Comparison of ENCODE assay signal across 9 cellular contexts in the genomic region with DNA sequence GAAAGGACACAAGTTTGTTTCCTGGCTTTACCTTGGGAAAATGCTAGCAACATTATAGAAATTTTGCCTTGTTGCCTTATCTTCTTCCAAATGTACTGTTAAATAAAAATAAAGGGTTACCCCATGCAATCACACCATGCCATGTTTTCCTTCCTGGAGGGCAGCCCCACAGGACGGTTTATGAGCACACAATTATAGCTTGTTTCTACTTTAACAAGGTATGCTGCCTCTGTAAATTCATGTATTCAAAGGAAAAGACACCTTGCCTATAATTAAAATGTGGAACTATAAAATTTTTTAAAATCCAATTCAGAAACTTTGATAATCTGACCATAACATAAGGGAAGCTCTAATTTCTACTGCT.
DNase-seq lines count a peak whose midpoint lies in the region; ATAC-seq and TF ChIP-seq lines count a peak whose summit lies in the region.
"Had no signal": no experiment of that assay in that cellular context is flagged by ENCODE, and none has a peak within 500 bp of the region (broad histone marks: within the 10 kb centered on the region; RNA-seq: fewer than 3 reads in every experiment).

No MANE protein-coding gene starts in this region.

- intact Hi-C loops in CD4-positive, alpha-beta T cell (cut with DNase I, micrococcal nuclease): no loop called here
- intact Hi-C loops in breast epithelium (cut with DNase I; ENCODE audit: low total_unique reads): no loop called here
- intact Hi-C loops in ovary (cut with DNase I): no loop called here

- POLR2A ChIA-PET in CD4-positive, alpha-beta T cell (lab: Charles Lee): interaction anchor here (2.1 kb wide), 1 partner anchor 70 kb away, joined by 4 read pairs; the partner anchor contains the start of gene TP53BP2

- H3K27ac ChIP-seq in CD4-positive, alpha-beta T cell (ENCODE audit: low read depth, low read length): no peak overlapping the region
- H3K27ac ChIP-seq in breast epithelium (peak overlapping the region; percentile 57 to 65), ovary (peak overlapping the region in 1 of 2 donors; percentile 5)

- DNase-seq in CD4-positive, alpha-beta T cell: no peak
- peak; percentile 14 for DNase-seq in KBM-7
- no peak for DNase-seq in breast epithelium (ENCODE audit: low spot score in 2 of 2)
- no peak for DNase-seq in natural killer cell treated with Interleukin-12 subunit alpha and Interleukin-12 subunit beta and Interleukin-15 and Interleukin-18, amount 100 ng/mL, for 72 hours (ENCODE audit: low spot score)
- no peak for DNase-seq in ureter (ENCODE audit: low spot score)
- DNase-seq in ovary: no peak
- no peak for DNase-seq in islet precursor cell
- DNase-seq: DMS153, NCI-H2081 had no signal

- 55 to 93% (median 60%) methylated on average over 1 of the region's 1 CpG for WGBS in ovary, 3 donors

- no peak overlapping the region for H3K4me3 Mint-ChIP-seq in CD4-positive, alpha-beta T cell
- H3K4me3 Mint-ChIP-seq in natural killer cell treated with Interleukin-12 subunit alpha and Interleukin-12 subunit beta and Interleukin-15 and Interleukin-18, amount 100 ng/mL, for 72 hours: peak overlapping the region; percentile 56

- H3K27me3 Mint-ChIP-seq in CD4-positive, alpha-beta T cell: no peaks in the 10 kb centered on the region
- no peaks in the 10 kb centered on the region for H3K27me3 Mint-ChIP-seq in natural killer cell treated with Interleukin-12 subunit alpha and Interleukin-12 subunit beta and Interleukin-15 and Interleukin-18, amount 100 ng/mL, for 72 hours

- H3K27ac Mint-ChIP-seq in CD4-positive, alpha-beta T cell: peak overlapping the region; percentile 83
- peak overlapping the region; percentile 65 to 92 for H3K27ac Mint-ChIP-seq in natural killer cell treated with Interleukin-12 subunit alpha and Interleukin-12 subunit beta and Interleukin-15 and Interleukin-18, amount 100 ng/mL, for 72 hours

- peaks cover 92% of the 10 kb centered on the region for H3K36me3 Mint-ChIP-seq in CD4-positive, alpha-beta T cell (ENCODE audit: low read depth)
- peaks cover 29% of the 10 kb centered on the region for H3K36me3 Mint-ChIP-seq in natural killer cell treated with Interleukin-12 subunit alpha and Interleukin-12 subunit beta and Interleukin-15 and Interleukin-18, amount 100 ng/mL, for 72 hours

- CTCF ChIA-PET in CD4-positive, alpha-beta T cell (lab: Charles Lee): no interaction called here

- TF ChIP-seq CTCF in CD4-positive, alpha-beta T cell (IDR thresholded peaks at IDR 0.05): no peak
- TF ChIP-seq CTCF in breast epithelium (IDR thresholded peaks at IDR 0.05): no peak
- TF ChIP-seq CTCF in ovary (IDR thresholded peaks at IDR 0.05): no peak

- ATAC-seq in CD4-positive, alpha-beta T cell (ENCODE audit: poor library complexity): no peak
- ATAC-seq in natural killer cell treated with Interleukin-12 subunit alpha and Interleukin-12 subunit beta and Interleukin-15 and Interleukin-18, amount 100 ng/mL, for 72 hours: no peak

- no peaks in the 10 kb centered on the region for H3K9me3 ChIP-seq in CD4-positive, alpha-beta T cell (ENCODE audit: control insufficient read depth, low read length)
- H3K9me3 ChIP-seq in breast epithelium (no peaks in the 10 kb centered on the region), ovary (no peaks in the 10 kb centered on the region)

- H3K4me3 ChIP-seq in breast epithelium (no peak overlapping the region), ovary (no peak overlapping the region)

- H3K4me1 Mint-ChIP-seq in CD4-positive, alpha-beta T cell (ENCODE audit: low read depth): peaks cover 16% of the 10 kb centered on the region
- H3K4me1 Mint-ChIP-seq in natural killer cell treated with Interleukin-12 subunit alpha and Interleukin-12 subunit beta and Interleukin-15 and Interleukin-18, amount 100 ng/mL, for 72 hours (ENCODE audit: low read depth in 2 of 2): peaks cover 27 to 39% of the 10 kb centered on the region in 2 donors

- no peak for TF ChIP-seq POLR2A in breast epithelium (IDR thresholded peaks at IDR 0.05)
- no peak for TF ChIP-seq POLR2A in ovary (IDR thresholded peaks at IDR 0.05)

- H3K9me3 Mint-ChIP-seq in CD4-positive, alpha-beta T cell: no peaks in the 10 kb centered on the region
- no peaks in the 10 kb centered on the region for H3K9me3 Mint-ChIP-seq in natural killer cell treated with Interleukin-12 subunit alpha and Interleukin-12 subunit beta and Interleukin-15 and Interleukin-18, amount 100 ng/mL, for 72 hours

- no peak for TF ChIP-seq EP300 in ovary (IDR thresholded peaks at IDR 0.05)

- no peaks in the 10 kb centered on the region for H3K4me1 ChIP-seq in breast epithelium
- peaks cover 10% of the 10 kb centered on the region for H3K4me1 ChIP-seq in ovary (ENCODE audit: insufficient read depth)

- peaks cover 8% of the 10 kb centered on the region for H3K36me3 ChIP-seq in breast epithelium
- no peaks in the 10 kb centered on the region for H3K36me3 ChIP-seq in ovary

- no peaks in the 10 kb centered on the region for H3K27me3 ChIP-seq in CD4-positive, alpha-beta T cell (ENCODE audit: control insufficient read depth, insufficient read depth, low read length)
- H3K27me3 ChIP-seq in breast epithelium: no peaks in the 10 kb centered on the region
- no peaks in the 10 kb centered on the region for H3K27me3 ChIP-seq in ovary

- in situ Hi-C loops in KBM-7 (cut with MboI; ENCODE audit: low pct_unique_long_range_greater_than_20kb, low sequenced_read_pairs): no loop called here
